Comparison of ENCODE assay signal across 8 cellular contexts in genomic region chr1:28737245-28738137, GRCh38. TPM values are rescaled to one million over a fixed set of nuclear protein-coding genes. Genes with fewer than 3 reads are reported as not detected.
DNase-seq lines count a peak whose midpoint lies in the region; ATAC-seq and TF ChIP-seq lines count a peak whose summit lies in the region.

No MANE protein-coding gene starts in this region.

- peak overlapping the region; percentile 83 to 98 (median 92) for H3K27ac Mint-ChIP-seq in naive B cell
- H3K27ac Mint-ChIP-seq in stimulated activated naive B cell treated with anti-CD40 and anti-IgM and Interleukin-4, amounts not matched to agents 10 μg/mL and 1 μg/mL and 100 μg/mL, for 72 hours, result peak overlapping the region; percentile 96

- H3K9me3 Mint-ChIP-seq in naive B cell, result no peaks in the 10 kb centered on the region
- H3K9me3 Mint-ChIP-seq in stimulated activated naive B cell treated with anti-CD40 and anti-IgM and Interleukin-4, amounts not matched to agents 10 μg/mL and 1 μg/mL and 100 μg/mL, for 72 hours, result no peaks in the 10 kb centered on the region

- H3K27me3 Mint-ChIP-seq in naive B cell, result no peaks in the 10 kb centered on the region
- no peaks in the 10 kb centered on the region for H3K27me3 Mint-ChIP-seq in stimulated activated naive B cell treated with anti-CD40 and anti-IgM and Interleukin-4, amounts not matched to agents 10 μg/mL and 1 μg/mL and 100 μg/mL, for 72 hours

- peak overlapping the region; percentile 93 to 98 (median 95) for H3K4me3 Mint-ChIP-seq in naive B cell
- H3K4me3 Mint-ChIP-seq in stimulated activated naive B cell treated with anti-CD40 and anti-IgM and Interleukin-4, amounts not matched to agents 10 μg/mL and 1 μg/mL and 100 μg/mL, for 72 hours, result peak overlapping the region; percentile 96 to 98

- TF ChIP-seq CTCF in epithelial cell of proximal tubule (conservative IDR thresholded peaks at IDR 0.05; ENCODE audit: low read depth, low read length), result no peak

- peak overlapping the region; percentile 95 for H3K4me3 ChIP-seq in epithelial cell of proximal tubule (ENCODE audit: low read depth, low read length)

- peak; percentile 17 for ATAC-seq in HG03108 (IDR thresholded peaks at IDR 0.05; ENCODE audit: unreplicated experiment)
- ATAC-seq in naive B cell (ENCODE audit: low read depth in 2 of 2), result no peak
- peak; percentile 4 to 9 for ATAC-seq in stimulated activated naive B cell treated with anti-CD40 and anti-IgM and Interleukin-4, amounts not matched to agents 10 μg/mL and 1 μg/mL and 100 μg/mL, for 72 hours (replicated peaks)

- H3K36me3 Mint-ChIP-seq in naive B cell, result peaks cover 4 to 13% of the 10 kb centered on the region in 2 donors
- peaks cover 19 to 29% of the 10 kb centered on the region in 2 donors for H3K36me3 Mint-ChIP-seq in stimulated activated naive B cell treated with anti-CD40 and anti-IgM and Interleukin-4, amounts not matched to agents 10 μg/mL and 1 μg/mL and 100 μg/mL, for 72 hours

- DNase-seq in NCI-H524 (lab: John Stamatoyannopoulos, UW), result peak; percentile 50 to 73
- no peak for DNase-seq in NCI-H524 treated with DMSO at 0.1 percent for 48 hours (lab: John Stamatoyannopoulos, UW)
- DNase-seq in NCI-H69 (lab: John Stamatoyannopoulos, UW), result peak; percentile 78
- peak; percentile 36 for DNase-seq in activated T-cell treated with anti-CD3 and anti-CD28 coated beads for 24 hours (ENCODE audit: low read depth)
- DNase-seq in epithelial cell of proximal tubule (ENCODE audit: low read depth), result peak; percentile 32
- DNase-seq in naive B cell, result peak; percentile 21
- DNase-seq in stimulated activated naive B cell treated with anti-CD40 and anti-IgM and Interleukin-4, amounts not matched to agents 10 μg/mL and 1 μg/mL and 100 μg/mL, for 72 hours, result peak; percentile 28

- peaks cover 23 to 33% (median 25%) of the 10 kb centered on the region in 3 donors for H3K4me1 Mint-ChIP-seq in naive B cell
- H3K4me1 Mint-ChIP-seq in stimulated activated naive B cell treated with anti-CD40 and anti-IgM and Interleukin-4, amounts not matched to agents 10 μg/mL and 1 μg/mL and 100 μg/mL, for 72 hours, result peaks cover 12 to 35% of the 10 kb centered on the region in 2 donors

RNA-seq across cellular contexts. Expression of gene YTHDF2, which starts 0.8 kb away (rescaled TPM):
- 49.8 and 76.0 TPM in 2 replicates for total RNA-seq in epithelial cell of proximal tubule
- 100 to 1,000 TPM; 114 to 195 (median 133) TPM for polyA plus RNA-seq in naive B cell (ENCODE audit: low read depth in 6 of 6)

Comparison
In these comparisons a context has a peak if more than half of its experiments do, and no peak if none do; other contexts are left out.
1. ATAC-seq: peak in HG03108 (single experiment) and stimulated activated naive B cell treated with anti-CD40 and anti-IgM and Interleukin-4, amounts not matched to agents 10 μg/mL and 1 μg/mL and 100 μg/mL, for 72 hours (2 of 2); none in naive B cell (0 of 2).